In genomic region chr4:72186714-72187113, GRCh38 we compare ENCODE assay signal across 15 cellular contexts.
A peak's percentile ranks its signal among the peaks of the same experiment; 100 is the strongest.
DNase-seq lines count a peak whose midpoint lies in the region; ATAC-seq and TF ChIP-seq lines count a peak whose summit lies in the region.
"Had no signal": no experiment of that assay in that cellular context is flagged by ENCODE, and none has a peak within 500 bp of the region (broad histone marks: within the 10 kb centered on the region; RNA-seq: fewer than 3 reads in every experiment).

No MANE protein-coding gene starts in this region.

- no peak overlapping the region for H2BK15ac ChIP-seq in neuronal stem cell (ENCODE audit: low read length)

- WGBS in neuronal stem cell (ENCODE audit: extremely low coverage in 2 of 2, insufficient read length in 2 of 2, insufficient replicate concordance in 1 of 2), 2 donors, result no CpG with 5 or more reads among the region's 1 CpG
- WGBS in SK-N-SH (ENCODE audit: low lambda C conversion rate), result 10% methylated on average over 1 of the region's 1 CpG

- H3K4ac ChIP-seq in neuronal stem cell (ENCODE audit: low read length), result no peak overlapping the region

- POLR2A ChIA-PET in SK-N-SH (lab: Yijun Ruan, JAX), result no interaction called here

- CTCF ChIA-PET in SK-N-SH (lab: Yijun Ruan, JAX), result no interaction called here

- H3K4me3 ChIP-seq in neuronal stem cell (ENCODE audit: low read length in 2 of 2), result no peak overlapping the region
- no peak overlapping the region for H3K4me3 ChIP-seq in SK-N-SH (ENCODE audit: low read depth in 2 of 2, low read length in 1 of 2)
- H3K4me3 ChIP-seq: coronary artery, gastroesophageal sphincter had no signal

- H3K79me1 ChIP-seq in neuronal stem cell (ENCODE audit: low read depth, low read length), result no peaks in the 10 kb centered on the region

- no peak overlapping the region for H3K23ac ChIP-seq in neuronal stem cell (ENCODE audit: low read depth, low read length, poor library complexity)

- ATAC-seq in GM18909 (IDR thresholded peaks at IDR 0.05; ENCODE audit: poor library complexity, unreplicated experiment) (peak; percentile 72), GM21786 (IDR thresholded peaks at IDR 0.05; ENCODE audit: unreplicated experiment) (peak; percentile 96), HG03175 (IDR thresholded peaks at IDR 0.05; ENCODE audit: unreplicated experiment) (peak; percentile 72)
- ATAC-seq: activated T-helper 17 cell treated with anti-CD3 and anti-CD28 coated beads, Interleukin-2, amount 50 U/mL, for 72 hours; gastroesophageal sphincter; Panc1 had no signal

- DNase-seq in neuronal stem cell (ENCODE audit: low spot score) (no peak), cerebellum (ENCODE audit: low spot score) (no peak), SK-N-SH (no peak), NCI-H146 (lab: John Stamatoyannopoulos, UW) (no peak)
- DNase-seq: aorta, naive B cell, NCI-H2029 treated with DMSO at 0.1 percent for 48 hours, NCI-H774 had no signal

- no peak overlapping the region for H2BK120ac ChIP-seq in neuronal stem cell (ENCODE audit: low read depth, low read length)

- H3K27ac ChIP-seq in neuronal stem cell (replicated peaks; ENCODE audit: low read length), result no peak overlapping the region
- H3K27ac ChIP-seq in SK-N-SH (ENCODE audit: low read depth in 2 of 2, low read length in 1 of 2), result no peak overlapping the region
- H3K27ac ChIP-seq: coronary artery, gastroesophageal sphincter had no signal

- no peak overlapping the region for H2BK5ac ChIP-seq in neuronal stem cell (ENCODE audit: low read length)

- TF ChIP-seq EP300 in SK-N-SH (IDR thresholded peaks at IDR 0.05; ENCODE audit: borderline replicate concordance in 1 of 2, low read depth in 1 of 2, low read length in 1 of 2), result no peak

- H3K4me1 ChIP-seq in neuronal stem cell (ENCODE audit: control insufficient read depth in 2 of 2, insufficient read depth in 1 of 2, low read depth in 1 of 2, low read length in 2 of 2) (no peaks in the 10 kb centered on the region), SK-N-SH (ENCODE audit: control insufficient read depth in 1 of 2, insufficient read depth in 2 of 2, low read depth in 1 of 2, low read length in 1 of 2) (no peaks in the 10 kb centered on the region)
- H3K4me1 ChIP-seq: gastroesophageal sphincter had no signal

- TF ChIP-seq CTCF in SK-N-SH (IDR thresholded peaks at IDR 0.05), result no peak

- H3F3A ChIP-seq in SK-N-SH (replicated peaks; ENCODE audit: insufficient read depth), result no peaks in the 10 kb centered on the region

- H3K9me2 ChIP-seq in SK-N-SH, result no peaks in the 10 kb centered on the region

- H3K9me3 ChIP-seq in neuronal stem cell (replicated peaks in 1 of 2; ENCODE audit: control insufficient read depth in 2 of 2, insufficient read depth in 1 of 2, low read depth in 1 of 2, low read length in 2 of 2) (no peaks in the 10 kb centered on the region), SK-N-SH (no peaks in the 10 kb centered on the region)
- H3K9me3 ChIP-seq: gastroesophageal sphincter had no signal

- H3K4me2 ChIP-seq in neuronal stem cell (ENCODE audit: insufficient read depth, low read length, poor library complexity, severe bottlenecking), result no peak overlapping the region
- H3K4me2 ChIP-seq in SK-N-SH, result no peak overlapping the region

- H4K8ac ChIP-seq in neuronal stem cell (ENCODE audit: low read depth, low read length), result no peak overlapping the region

- H3K18ac ChIP-seq in neuronal stem cell (ENCODE audit: low read length), result no peak overlapping the region

- H3K79me2 ChIP-seq in SK-N-SH (ENCODE audit: insufficient read depth), result no peaks in the 10 kb centered on the region

- H3K9ac ChIP-seq in neuronal stem cell (ENCODE audit: low read depth, low read length, poor library complexity) (no peak overlapping the region), SK-N-SH (no peak overlapping the region)

- no peak overlapping the region for H2AK5ac ChIP-seq in neuronal stem cell (ENCODE audit: low read depth, low read length)

- H2AFZ ChIP-seq in neuronal stem cell (ENCODE audit: low read length), result no peak overlapping the region
- H2AFZ ChIP-seq in SK-N-SH (ENCODE audit: low read depth), result no peak overlapping the region

- no peak for TF ChIP-seq RAD21 in SK-N-SH (IDR thresholded peaks at IDR 0.05; ENCODE audit: low read length)

- no peaks in the 10 kb centered on the region for H3K27me3 ChIP-seq in neuronal stem cell (ENCODE audit: control insufficient read depth in 3 of 3, insufficient read depth in 3 of 3, low read depth in 1 of 3, low read length in 3 of 3)
- no peaks in the 10 kb centered on the region for H3K27me3 ChIP-seq in SK-N-SH (ENCODE audit: insufficient read depth)
- H3K27me3 ChIP-seq: gastroesophageal sphincter had no signal

- H3K14ac ChIP-seq in neuronal stem cell (ENCODE audit: low read length), result no peak overlapping the region

- no peak overlapping the region for H2BK12ac ChIP-seq in neuronal stem cell (ENCODE audit: low read length)

- H3K36me3 ChIP-seq in neuronal stem cell (replicated peaks in 1 of 2; ENCODE audit: control insufficient read depth in 2 of 2, insufficient read depth in 2 of 2, low read length in 2 of 2), result no peaks in the 10 kb centered on the region
- H3K36me3 ChIP-seq in SK-N-SH (replicated peaks in 1 of 2; ENCODE audit: control insufficient read depth in 1 of 2, insufficient read depth in 2 of 2, low read length in 1 of 2), result no peaks in the 10 kb centered on the region
- H3K36me3 ChIP-seq: gastroesophageal sphincter had no signal

- no peak overlapping the region for H4K91ac ChIP-seq in neuronal stem cell (ENCODE audit: low read depth, low read length, poor library complexity)

- H4K20me1 ChIP-seq in SK-N-SH (ENCODE audit: insufficient read depth), result no peaks in the 10 kb centered on the region

TF ChIP-seq in SK-N-SH, 30 proteins besides CTCF, POLR2A, EP300 and RAD21:
- no peak for TF ChIP-seq TAF1 (IDR thresholded peaks at IDR 0.05; ENCODE audit: borderline replicate concordance, low read depth, low read length)
- no peak for TF ChIP-seq TEAD4 (IDR thresholded peaks at IDR 0.05; ENCODE audit: borderline replicate concordance, insufficient read depth)
- no peak for TF ChIP-seq RCOR1 (IDR thresholded peaks at IDR 0.05; ENCODE audit: low read length)
- no peak for TF ChIP-seq USF2 (IDR thresholded peaks at IDR 0.05; ENCODE audit: borderline replicate concordance, low read depth, low read length)
- no peak for TF ChIP-seq JUND (IDR thresholded peaks at IDR 0.05)
- TF ChIP-seq MEF2A (IDR thresholded peaks at IDR 0.05; ENCODE audit: borderline replicate concordance, low read depth), result no peak
- TF ChIP-seq, protein P1, sequence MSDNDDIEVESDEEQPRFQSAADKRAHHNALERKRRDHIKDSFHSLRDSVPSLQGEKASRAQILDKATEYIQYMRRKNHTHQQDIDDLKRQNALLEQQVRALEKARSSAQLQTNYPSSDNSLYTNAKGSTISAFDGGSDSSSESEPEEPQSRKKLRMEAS (IDR thresholded peaks at IDR 0.05; ENCODE audit: low read depth), result no peak
- no peak for TF ChIP-seq SIN3A (IDR thresholded peaks at IDR 0.05; ENCODE audit: borderline replicate concordance, low read depth, low read length)
- TF ChIP-seq YY1 (IDR thresholded peaks at IDR 0.05; ENCODE audit: low read depth), result no peak
- no peak for TF ChIP-seq POLR2AphosphoS5 (IDR thresholded peaks at IDR 0.05; ENCODE audit: low read depth, low read length)
- TF ChIP-seq SMC3 (IDR thresholded peaks at IDR 0.05; ENCODE audit: low read depth, low read length), result no peak
- TF ChIP-seq CHD2 (IDR thresholded peaks at IDR 0.05; ENCODE audit: low read length, partially characterized antibody), result no peak
- no peak for TF ChIP-seq NRF1 (IDR thresholded peaks at IDR 0.05; ENCODE audit: low read depth, low read length)
- no peak for TF ChIP-seq RFX5 (IDR thresholded peaks at IDR 0.05; ENCODE audit: low read length)
- TF ChIP-seq, protein P2, sequence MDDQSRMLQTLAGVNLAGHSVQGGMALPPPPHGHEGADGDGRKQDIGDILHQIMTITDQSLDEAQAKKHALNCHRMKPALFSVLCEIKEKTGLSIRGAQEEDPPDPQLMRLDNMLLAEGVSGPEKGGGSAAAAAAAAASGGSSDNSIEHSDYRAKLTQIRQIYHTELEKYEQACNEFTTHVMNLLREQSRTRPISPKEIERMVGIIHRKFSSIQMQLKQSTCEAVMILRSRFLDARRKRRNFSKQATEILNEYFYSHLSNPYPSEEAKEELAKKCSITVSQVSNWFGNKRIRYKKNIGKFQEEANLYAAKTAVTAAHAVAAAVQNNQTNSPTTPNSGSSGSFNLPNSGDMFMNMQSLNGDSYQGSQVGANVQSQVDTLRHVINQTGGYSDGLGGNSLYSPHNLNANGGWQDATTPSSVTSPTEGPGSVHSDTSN (IDR thresholded peaks at IDR 0.05), result no peak
